Comparison of ENCODE assay signal across 20 cellular contexts in genomic region chr2:135773917-135774316, GRCh38. TPM values are rescaled to one million over a fixed set of nuclear protein-coding genes. Genes with fewer than 3 reads are reported as not detected.
DNase-seq lines count a peak whose midpoint lies in the region; ATAC-seq and TF ChIP-seq lines count a peak whose summit lies in the region.
"Had no signal": no experiment of that assay in that cellular context is flagged by ENCODE, and none has a peak within 500 bp of the region (broad histone marks: within the 10 kb centered on the region; RNA-seq: fewer than 3 reads in every experiment).

No MANE protein-coding gene starts in this region.

- H3K4me1 ChIP-seq in ACC112 (ENCODE audit: control insufficient read depth, insufficient read depth, low read length, unreplicated experiment) (peaks cover 10% of the 10 kb centered on the region), HEK293 (ENCODE audit: control insufficient read depth, insufficient read depth, low read length) (no peaks in the 10 kb centered on the region), SK-N-SH (ENCODE audit: control insufficient read depth in 1 of 2, insufficient read depth in 2 of 2, low read depth in 1 of 2, low read length in 1 of 2) (no peaks in the 10 kb centered on the region), tibial artery (no peaks in the 10 kb centered on the region)
- H3K4me1 ChIP-seq: left lung had no signal

- H2AFZ ChIP-seq in ACC112 (ENCODE audit: low read length, unreplicated experiment): no peak overlapping the region
- H2AFZ ChIP-seq in SK-N-SH (ENCODE audit: low read depth): no peak overlapping the region

- H3K4me2 ChIP-seq in SK-N-SH: no peak overlapping the region

- peak overlapping the region; percentile 36 for H3K27ac ChIP-seq in ACC112 (ENCODE audit: low read depth, low read length)
- H3K27ac ChIP-seq in HEK293 (ENCODE audit: extremely low read depth, low read depth, low read length): no peak overlapping the region
- H3K27ac ChIP-seq in SK-N-SH (ENCODE audit: low read depth in 2 of 2, low read length in 1 of 2): peak overlapping the region in 1 of 2 experiments; percentile 54; a peak in 2 of 4 replicates
- H3K27ac ChIP-seq in tibial artery: no peak overlapping the region
- H3K27ac ChIP-seq: heart right ventricle, left lung, SK-N-MC had no signal

- intact Hi-C loops in tibial artery (cut with DNase I; ENCODE audit: low total_unique reads): no loop called here

- H3F3A ChIP-seq in SK-N-SH (replicated peaks; ENCODE audit: insufficient read depth): peaks cover 16% of the 10 kb centered on the region

- DNase-seq in SK-N-SH: no peak
- peak; percentile 25 for DNase-seq in fibroblast of mammary gland (ENCODE audit: low read depth)
- DNase-seq in left lobe of liver (ENCODE audit: low spot score): no peak
- DNase-seq in tibial artery: no peak
- DNase-seq in NCI-H774 (lab: John Stamatoyannopoulos, UW): no peak
- DNase-seq: activated CD8-positive, alpha-beta memory T cell treated with anti-CD3 and anti-CD28 coated beads, Interleukin-2, amount 50 U/mL, for 4 hours; DND-41; endodermal cell; heart right ventricle; left lung; naive B cell; NCI-H2029; NCI-H82; retina; stimulated activated CD4-positive, alpha-beta T cell treated with anti-CD3 and anti-CD28 coated beads, Interleukin-2, amount 100 ng/mL, for 48 hours had no signal

- no peak overlapping the region for H3K4me3 ChIP-seq in ACC112 (ENCODE audit: low read depth, low read length)
- H3K4me3 ChIP-seq in HEK293 (ENCODE audit: low read depth, low read length): no peak overlapping the region
- H3K4me3 ChIP-seq in SK-N-SH (ENCODE audit: low read depth in 2 of 2, low read length in 1 of 2): no peak overlapping the region
- H3K4me3 ChIP-seq in fibroblast of mammary gland (ENCODE audit: control insufficient read depth, low read depth, low read length): no peak overlapping the region
- H3K4me3 ChIP-seq in tibial artery: no peak overlapping the region
- H3K4me3 ChIP-seq: heart right ventricle, left lung, SK-N-MC had no signal

- TF ChIP-seq EP300 in SK-N-SH (IDR thresholded peaks at IDR 0.05; ENCODE audit: borderline replicate concordance in 1 of 2, low read depth in 1 of 2, low read length in 1 of 2): no peak

- H3K9me2 ChIP-seq in SK-N-SH: no peaks in the 10 kb centered on the region

- H3K36me3 ChIP-seq in ACC112 (ENCODE audit: insufficient read depth, low read length): peaks cover 60% of the 10 kb centered on the region
- H3K36me3 ChIP-seq in HEK293 (ENCODE audit: control insufficient read depth in 2 of 2, insufficient read depth in 1 of 2, low read length in 2 of 2): peaks cover 83 to 95% of the 10 kb centered on the region in 2 experiments
- peaks cover 64 to 83% of the 10 kb centered on the region in 2 experiments for H3K36me3 ChIP-seq in SK-N-SH (replicated peaks in 1 of 2; ENCODE audit: control insufficient read depth in 1 of 2, insufficient read depth in 2 of 2, low read length in 1 of 2)
- H3K36me3 ChIP-seq in tibial artery: peaks cover 88 to 97% (median 94%) of the 10 kb centered on the region in 3 donors

- TF ChIP-seq CTCF in HEK293 (tag by site-specific recombination; IDR thresholded peaks at IDR 0.05) (no peak), SK-N-SH (IDR thresholded peaks at IDR 0.05) (no peak), fibroblast of mammary gland (conservative IDR thresholded peaks at IDR 0.05; ENCODE audit: control insufficient read depth, insufficient read depth, low read depth, low read length) (no peak), tibial artery (IDR thresholded peaks at IDR 0.05) (no peak)

- ATAC-seq in left lobe of liver: no peak
- no peak for ATAC-seq in HG02840 (IDR thresholded peaks at IDR 0.05; ENCODE audit: low FRiP score, unreplicated experiment)
- ATAC-seq: heart right ventricle, left lung, WTC11 had no signal

- no peaks in the 10 kb centered on the region for H3K9me3 ChIP-seq in HEK293 (ENCODE audit: control insufficient read depth, insufficient read depth, low read depth, low read length)
- H3K9me3 ChIP-seq in SK-N-SH: no peaks in the 10 kb centered on the region; the same call in 1 of the 2 replicates
- H3K9me3 ChIP-seq in tibial artery: no peaks in the 10 kb centered on the region
- H3K9me3 ChIP-seq: heart right ventricle, left lung had no signal

- H4K20me1 ChIP-seq in SK-N-SH (ENCODE audit: insufficient read depth): no peaks in the 10 kb centered on the region

- POLR2A ChIA-PET in HEK293 (lab: Yijun Ruan, JAX) (no interaction called here), SK-N-SH (lab: Yijun Ruan, JAX) (no interaction called here)

- TF ChIP-seq RAD21 in SK-N-SH (IDR thresholded peaks at IDR 0.05; ENCODE audit: low read length): no peak

- no peak overlapping the region for H3K9ac ChIP-seq in SK-N-SH

- H3K27me3 ChIP-seq in ACC112 (ENCODE audit: insufficient read depth, low read length): no peaks in the 10 kb centered on the region
- H3K27me3 ChIP-seq in SK-N-SH (ENCODE audit: insufficient read depth): no peaks in the 10 kb centered on the region
- H3K27me3 ChIP-seq in tibial artery: no peaks in the 10 kb centered on the region
- H3K27me3 ChIP-seq: heart right ventricle, left lung had no signal

- H3K79me2 ChIP-seq in ACC112 (ENCODE audit: control insufficient read depth, insufficient read depth, low read length, unreplicated experiment): no peaks in the 10 kb centered on the region
- peaks cover 16% of the 10 kb centered on the region for H3K79me2 ChIP-seq in SK-N-SH (ENCODE audit: insufficient read depth)

- CTCF ChIA-PET in HEK293 (lab: Yijun Ruan, JAX): interaction anchor here (0.6 kb wide), 1 partner anchor 585 kb away, joined by 3 read pairs; no protein-coding TSS in a partner anchor
- CTCF ChIA-PET in SK-N-SH (lab: Yijun Ruan, JAX): interaction anchor here (0.7 kb wide), 1 partner anchor 24 kb away, joined by 3 read pairs; no protein-coding TSS in a partner anchor

TF ChIP-seq in HEK293, 187 proteins besides CTCF, POLR2A, EP300 and RAD21 (continues in another document):
- peak; percentile 43; the same call in 1 of the 2 replicates for TF ChIP-seq ATF2 (tag by site-specific recombination; IDR thresholded peaks at IDR 0.05; ENCODE audit: low read depth)
- no peak for TF ChIP-seq ZNF391 (tag by site-specific recombination; IDR thresholded peaks at IDR 0.05; ENCODE audit: borderline replicate concordance, low read depth)
- TF ChIP-seq PRDM6 (tag by site-specific recombination; IDR thresholded peaks at IDR 0.05): no peak
- no peak for TF ChIP-seq ZNF404 (tag by site-specific recombination; IDR thresholded peaks at IDR 0.05)

TF ChIP-seq in SK-N-SH, 30 proteins besides CTCF, POLR2A, EP300 and RAD21:
- TF ChIP-seq RCOR1 (IDR thresholded peaks at IDR 0.05; ENCODE audit: low read length) (no peak), SMC3 (IDR thresholded peaks at IDR 0.05; ENCODE audit: low read depth, low read length) (no peak), FOSL2 (IDR thresholded peaks at IDR 0.05; ENCODE audit: borderline replicate concordance, low read depth) (peak; percentile 44; the same call in 1 of the 2 replicates), NRF1 (IDR thresholded peaks at IDR 0.05; ENCODE audit: low read depth, low read length) (no peak), JUND (IDR thresholded peaks at IDR 0.05) (0 out of 2 replicates have a peak, but pooled peaks have one; percentile 19)

RNA-seq across cellular contexts. Expression of gene UBXN4, which starts 32.3 kb away (rescaled TPM):
- 32.7 and 48.7 TPM in 2 replicates for polyA plus RNA-seq in SK-N-SH (2012; rRNA removed)
- 35.3 and 41.7 TPM in 2 replicates for polyA plus RNA-seq in SK-N-SH (2012; cell fraction: cytosol; rRNA removed)
- 63.2 and 123 TPM in 2 replicates for polyA plus RNA-seq in SK-N-SH (2012; cell fraction: nucleus; rRNA removed)
- total RNA-seq in left lobe of liver: 65.8 TPM
